8 cellular contexts compared by ENCODE assay signal in genomic region chr11:60831143-60831500, GRCh38. TPM values are rescaled to one million over a fixed set of nuclear protein-coding genes. Genes with fewer than 3 reads are reported as not detected.
A peak's percentile ranks its signal among the peaks of the same experiment; 100 is the strongest.
DNase-seq lines count a peak whose midpoint lies in the region; ATAC-seq, FAIRE-seq and TF ChIP-seq lines count a peak whose summit lies in the region.

No MANE protein-coding gene starts in this region.

- DNase-seq in GM12891 (ENCODE audit: insufficient read length, low spot score) = peak; percentile 70
- peak; percentile 53 for DNase-seq in NCI-H446 treated with DMSO at 0.1 percent for 48 hours (lab: John Stamatoyannopoulos, UW)
- DNase-seq in activated CD4-positive, alpha-beta T cell treated with anti-CD3 and anti-CD28 coated beads for 24 hours (ENCODE audit: low read depth in 2 of 2) = peak; percentile 69 to 75
- DNase-seq in central memory CD8-positive, alpha-beta T cell (ENCODE audit: low spot score in 2 of 2) = peak; percentile 64 to 73
- peak; percentile 89 for DNase-seq in left kidney (ENCODE audit: low read depth, low spot score)
- DNase-seq in stimulated activated CD4-positive, alpha-beta T cell treated with anti-CD3 and anti-CD28 coated beads, Interleukin-4, amount 100 ng/mL, for 24 hours = peak; percentile 83
- DNase-seq in cortex of kidney (lab: John Stamatoyannopoulos, UW) = no peak

- peaks cover 9% of the 10 kb centered on the region for H3K36me3 Mint-ChIP-seq in central memory CD8-positive, alpha-beta T cell (ENCODE audit: insufficient read depth)

- no peaks in the 10 kb centered on the region for H3K9me3 Mint-ChIP-seq in central memory CD8-positive, alpha-beta T cell

- no peak overlapping the region for H3K27ac Mint-ChIP-seq in central memory CD8-positive, alpha-beta T cell (ENCODE audit: low read depth)

- peak; percentile 84 for FAIRE-seq in GM12891 (lab: Jason Lieb, UNC)

- no peaks in the 10 kb centered on the region for H3K4me1 Mint-ChIP-seq in central memory CD8-positive, alpha-beta T cell

- no peak for TF ChIP-seq POLR2A in GM12891 (IDR thresholded peaks at IDR 0.05; ENCODE audit: low read depth, low read length)

- peaks cover 10% of the 10 kb centered on the region for H3K27me3 Mint-ChIP-seq in central memory CD8-positive, alpha-beta T cell

- ATAC-seq in HG03139 (IDR thresholded peaks at IDR 0.05; ENCODE audit: unreplicated experiment) = peak; percentile 77
- peak; percentile 70 for ATAC-seq in central memory CD8-positive, alpha-beta T cell (replicated peaks; ENCODE audit: extremely low read depth, poor library complexity, severe bottlenecking)

- H3K4me3 Mint-ChIP-seq in central memory CD8-positive, alpha-beta T cell = no peak overlapping the region

TF ChIP-seq in GM12891, 5 proteins besides CTCF, POLR2A, EP300 and RAD21:
- TF ChIP-seq PAX5 (IDR thresholded peaks at IDR 0.05; ENCODE audit: insufficient read depth, low read length, severe bottlenecking) (no peak), TAF1 (IDR thresholded peaks at IDR 0.05; ENCODE audit: low read depth, low read length) (no peak), POU2F2 (IDR thresholded peaks at IDR 0.05; ENCODE audit: low read depth, low read length) (no peak), POLR2AphosphoS5 (IDR thresholded peaks at IDR 0.05; ENCODE audit: low read depth, low read length) (no peak), SPI1 (IDR thresholded peaks at IDR 0.05; ENCODE audit: low read depth, low read length) (no peak)

RNA-seq across cellular contexts. Expression of gene CCDC86, which starts 10.8 kb away (rescaled TPM):
- polyA plus RNA-seq in GM12891 (2012; ENCODE audit: low read depth, missing spikeins) = 24.8 TPM

RNA-seq across cellular contexts. Expression of gene PTGDR2, which starts 24.6 kb away (rescaled TPM):
- polyA plus RNA-seq in GM12891 (2012; ENCODE audit: low read depth, missing spikeins) = 0.05 TPM

RNA-seq across cellular contexts. Expression of gene ZP1, which starts 36.2 kb away (rescaled TPM):
- polyA plus RNA-seq in GM12891 (2012; ENCODE audit: low read depth, missing spikeins) = not detected

RNA-seq across cellular contexts. Expression of gene MS4A10, which starts 46.0 kb away (rescaled TPM):
- not detected for polyA plus RNA-seq in GM12891 (2012; ENCODE audit: low read depth, missing spikeins)
